26 cellular contexts compared by ENCODE assay signal in the genomic region with DNA sequence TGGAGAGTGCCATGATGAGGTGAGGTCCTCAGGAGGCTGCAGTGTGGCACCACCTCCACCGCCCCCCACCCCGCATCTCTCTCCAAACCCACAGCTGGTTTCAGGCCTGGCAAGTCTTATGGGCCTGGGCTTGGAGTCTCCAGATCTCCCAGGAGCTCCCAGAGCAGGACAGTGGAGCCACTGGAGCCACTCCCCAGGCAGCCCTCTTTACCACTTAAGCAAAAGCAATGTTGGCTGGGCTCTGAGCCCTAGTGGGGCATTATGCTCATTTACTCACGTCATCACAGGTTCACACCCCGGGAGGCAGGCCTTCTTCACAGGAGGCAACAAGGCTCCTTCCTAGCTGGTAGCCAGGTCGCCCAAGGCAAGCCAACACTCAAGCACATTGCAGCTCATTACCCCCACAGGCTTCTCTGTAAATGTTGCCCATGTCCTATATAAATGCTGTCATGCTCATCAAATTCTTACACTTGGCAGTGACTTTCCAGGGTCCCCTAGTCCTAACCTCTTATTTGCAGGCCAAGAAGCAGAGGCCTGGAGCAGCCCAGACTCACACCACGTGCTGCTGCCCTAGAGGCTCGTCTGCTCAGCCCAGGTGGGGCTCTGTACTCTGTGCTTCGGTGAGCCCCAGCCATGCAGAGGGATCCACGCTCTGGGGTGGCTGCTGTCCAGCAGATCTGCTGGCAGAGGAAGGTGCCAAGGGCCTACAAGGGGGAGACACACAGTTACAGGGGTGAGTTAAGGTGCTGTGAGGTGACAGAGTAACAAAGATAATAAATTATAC.
A peak's percentile ranks its signal among the peaks of the same experiment; 100 is the strongest.
DNase-seq lines count a peak whose midpoint lies in the region; ATAC-seq and TF ChIP-seq lines count a peak whose summit lies in the region.
"Had no signal": no experiment of that assay in that cellular context is flagged by ENCODE, and none has a peak within 500 bp of the region (broad histone marks: within the 10 kb centered on the region; RNA-seq: fewer than 3 reads in every experiment).

No MANE protein-coding gene starts in this region.

- 48 to 62% methylated on average over 5 to 9 of the region's 9 CpGs for WGBS in thyroid gland, 2 donors

- no peaks in the 10 kb centered on the region for H3K36me3 ChIP-seq in thyroid gland
- H3K36me3 ChIP-seq: BE2C, SJCRH30 had no signal

- intact Hi-C loops in Right ventricle myocardium inferior (cut with DNase I) (no loop called here), cardiac septum (cut with DNase I) (no loop called here), left ventricle myocardium superior (cut with micrococcal nuclease) (no loop called here), thyroid gland (cut with DNase I) (no loop called here)

- peaks cover 0 to 10% of the 10 kb centered on the region in 2 donors for H3K4me1 ChIP-seq in thyroid gland
- H3K4me1 ChIP-seq: BE2C, SJCRH30 had no signal

- H3K4me3 ChIP-seq in thyroid gland (replicated peaks in 1 of 3), result no peak overlapping the region
- H3K4me3 ChIP-seq: GM12878, SJCRH30 had no signal

- H3K9me3 ChIP-seq in thyroid gland, result no peaks in the 10 kb centered on the region
- H3K9me3 ChIP-seq: BE2C, SJCRH30 had no signal

- no peak for TF ChIP-seq POLR2A in thyroid gland (IDR thresholded peaks at IDR 0.05)

- TF ChIP-seq CTCF in thyroid gland (IDR thresholded peaks at IDR 0.05), result no peak

- ATAC-seq in Right ventricle myocardium inferior, result peak; percentile 47
- peak; percentile 87 for ATAC-seq in left ventricle myocardium superior
- no peak for ATAC-seq in GM18867 (IDR thresholded peaks at IDR 0.05; ENCODE audit: unreplicated experiment)
- ATAC-seq: GM12878, Panc1 had no signal

- no peaks in the 10 kb centered on the region for H3K27me3 ChIP-seq in thyroid gland
- H3K27me3 ChIP-seq: BE2C had no signal

- no peak overlapping the region for H3K27ac ChIP-seq in thyroid gland
- H3K27ac ChIP-seq: 22Rv1, HL-60, SJCRH30 had no signal

- DNase-seq in Right ventricle myocardium inferior (ENCODE audit: missing footprints) (no peak), cardiac septum (ENCODE audit: low spot score) (no peak), left ventricle myocardium superior (peak; percentile 49), thyroid gland (peak; percentile 76 to 93)
- no peak for DNase-seq in central memory CD4-positive, alpha-beta T cell
- DNase-seq: ACHN; BE2C; CD8-positive, alpha-beta memory T cell; DMS 273 treated with DMSO at 0.1 percent for 48 hours; DMS79; EL; GDM1; HCEC 1CT; NCI-H1092; NCI-H1417 treated with DMSO at 0.1 percent for 48 hours; NCI-H1694 treated with DMSO at 0.1 percent for 48 hours; NCI-H2081; NCI-H2227 treated with DMSO at 0.1 percent for 48 hours; NCI-H69; SJCRH30 had no signal

TF ChIP-seq in PFSK-1, 5 proteins besides CTCF, POLR2A, EP300 and RAD21:
- TF ChIP-seq FOXP2 (optimal IDR thresholded peaks at IDR 0.05; ENCODE audit: borderline replicate concordance, extremely low read depth, extremely low read length, insufficient read depth), result no peak
- TF ChIP-seq, protein P1, sequence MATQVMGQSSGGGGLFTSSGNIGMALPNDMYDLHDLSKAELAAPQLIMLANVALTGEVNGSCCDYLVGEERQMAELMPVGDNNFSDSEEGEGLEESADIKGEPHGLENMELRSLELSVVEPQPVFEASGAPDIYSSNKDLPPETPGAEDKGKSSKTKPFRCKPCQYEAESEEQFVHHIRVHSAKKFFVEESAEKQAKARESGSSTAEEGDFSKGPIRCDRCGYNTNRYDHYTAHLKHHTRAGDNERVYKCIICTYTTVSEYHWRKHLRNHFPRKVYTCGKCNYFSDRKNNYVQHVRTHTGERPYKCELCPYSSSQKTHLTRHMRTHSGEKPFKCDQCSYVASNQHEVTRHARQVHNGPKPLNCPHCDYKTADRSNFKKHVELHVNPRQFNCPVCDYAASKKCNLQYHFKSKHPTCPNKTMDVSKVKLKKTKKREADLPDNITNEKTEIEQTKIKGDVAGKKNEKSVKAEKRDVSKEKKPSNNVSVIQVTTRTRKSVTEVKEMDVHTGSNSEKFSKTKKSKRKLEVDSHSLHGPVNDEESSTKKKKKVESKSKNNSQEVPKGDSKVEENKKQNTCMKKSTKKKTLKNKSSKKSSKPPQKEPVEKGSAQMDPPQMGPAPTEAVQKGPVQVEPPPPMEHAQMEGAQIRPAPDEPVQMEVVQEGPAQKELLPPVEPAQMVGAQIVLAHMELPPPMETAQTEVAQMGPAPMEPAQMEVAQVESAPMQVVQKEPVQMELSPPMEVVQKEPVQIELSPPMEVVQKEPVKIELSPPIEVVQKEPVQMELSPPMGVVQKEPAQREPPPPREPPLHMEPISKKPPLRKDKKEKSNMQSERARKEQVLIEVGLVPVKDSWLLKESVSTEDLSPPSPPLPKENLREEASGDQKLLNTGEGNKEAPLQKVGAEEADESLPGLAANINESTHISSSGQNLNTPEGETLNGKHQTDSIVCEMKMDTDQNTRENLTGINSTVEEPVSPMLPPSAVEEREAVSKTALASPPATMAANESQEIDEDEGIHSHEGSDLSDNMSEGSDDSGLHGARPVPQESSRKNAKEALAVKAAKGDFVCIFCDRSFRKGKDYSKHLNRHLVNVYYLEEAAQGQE (IDR thresholded peaks at IDR 0.05; ENCODE audit: insufficient read depth in 1 of 2, low read depth in 2 of 2, low read length in 2 of 2), result peak; percentile 42 to 74; a peak in 2 of 4 replicates
- no peak for TF ChIP-seq POLR2AphosphoS5 (IDR thresholded peaks at IDR 0.05; ENCODE audit: low read depth, low read length)

Comparison
In these comparisons a context has a peak if more than half of its experiments do, and no peak if none do; other contexts are left out.
1. DNase-seq: peak in left ventricle myocardium superior (single experiment) and thyroid gland (2 of 2); none in Right ventricle myocardium inferior (single experiment), cardiac septum (single experiment) and central memory CD4-positive, alpha-beta T cell (single experiment).